7 cellular contexts compared by ENCODE assay signal in the genomic region with DNA sequence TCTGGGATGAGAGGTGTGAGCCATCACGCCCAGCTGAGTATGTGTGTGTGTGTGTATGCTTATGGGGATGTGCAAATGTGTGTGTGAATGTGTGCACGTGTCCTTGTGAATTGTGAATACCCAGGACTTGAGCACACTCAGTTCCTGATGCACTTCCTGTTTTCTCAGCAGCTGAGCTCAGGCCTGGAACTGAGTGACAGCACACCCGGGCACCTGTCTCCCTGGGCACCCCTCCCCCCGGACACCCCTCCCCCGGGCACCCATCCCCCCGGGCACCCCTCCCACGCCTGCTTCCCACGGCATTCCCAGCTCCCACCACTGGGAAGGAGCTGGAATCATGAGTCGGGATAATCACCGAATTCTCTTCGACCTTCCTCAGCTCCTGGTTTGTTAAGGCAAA.
DNase-seq lines count a peak whose midpoint lies in the region; ATAC-seq and TF ChIP-seq lines count a peak whose summit lies in the region.
"Not testable (repeated sequence)": the region's sequence is repeated elsewhere in the genome, so short reads cannot be mapped to it uniquely, and the experiment has no call there.

No MANE protein-coding gene starts in this region.

- not testable (repeated sequence) for H3K4me1 ChIP-seq in H9 (ENCODE audit: insufficient read depth, low read length); right lobe of liver; testis

- DNase-seq in H9 (peak; percentile 1), chondrocyte (ENCODE audit: low spot score) (peak; percentile 17), left cardiac atrium (peak; percentile 10), right lobe of liver (peak in 2 of 3 donors; percentile 2), posterior vena cava (ENCODE audit: low spot score) (peak; percentile 64), testis (peak; percentile 9)
- DNase-seq in activated B cell treated with CpG ODN at 0.5 μM for 24 hours, result not testable (repeated sequence)

- not testable (repeated sequence) for H4K20me1 ChIP-seq in H9 (ENCODE audit: control insufficient read depth, insufficient read depth, insufficient read length)

- not testable (repeated sequence) for H3K79me1 ChIP-seq in H9 (ENCODE audit: insufficient read depth, low read depth, low read length, poor library complexity, severe bottlenecking)

- ATAC-seq in activated B cell treated with CpG ODN at 0.5 μM for 24 hours (ENCODE audit: low read depth) (peak; percentile 47), right lobe of liver (peak in 1 of 4 donors; percentile 32)
- not testable (repeated sequence) for ATAC-seq in left cardiac atrium

- TF ChIP-seq CTCF in H9 (conservative IDR thresholded peaks at IDR 0.05); activated B cell treated with CpG ODN at 0.5 μM for 24 hours (IDR thresholded peaks at IDR 0.05); chondrocyte (IDR thresholded peaks at IDR 0.05); right lobe of liver (IDR thresholded peaks at IDR 0.05); testis (IDR thresholded peaks at IDR 0.05): not testable (repeated sequence)

- not testable (repeated sequence) for H4K5ac ChIP-seq in H9 (ENCODE audit: insufficient read length, low read depth, low read length)

- WGBS in H9 (ENCODE audit: extremely low coverage, insufficient read length, low lambda C conversion rate), result no CpG with 5 or more reads among the region's 11 CpGs
- WGBS in right lobe of liver (ENCODE audit: insufficient coverage, low coverage, low lambda C conversion rate, missing lambda C conversion rate), result 55% methylated on average over 5 of the region's 11 CpGs
- 73% methylated on average over 9 of the region's 11 CpGs; no CpG with 5 or more reads in 1 of the 2 donors for WGBS in testis, 2 donors

- CTCF ChIA-PET in activated B cell treated with CpG ODN at 0.5 μM for 24 hours (lab: Charles Lee), result not testable (repeated sequence)

- H3T11ph ChIP-seq in H9 (ENCODE audit: low read length), result not testable (repeated sequence)

- POLR2A ChIA-PET in activated B cell treated with CpG ODN at 0.5 μM for 24 hours (lab: Charles Lee), result not testable (repeated sequence)

- H4K91ac ChIP-seq in H9 (ENCODE audit: insufficient read length, low read depth, low read length), result not testable (repeated sequence)

- not testable (repeated sequence) for H3K9ac ChIP-seq in H9 (ENCODE audit: extremely low read depth, insufficient read length, low read length)

- not testable (repeated sequence) for H3K27ac ChIP-seq in H9 (ENCODE audit: insufficient read length, low read depth, low read length); right lobe of liver; testis

- not testable (repeated sequence) for H2BK120ac ChIP-seq in H9 (ENCODE audit: low read depth, low read length, poor library complexity, severe bottlenecking)

- not testable (repeated sequence) for H3K4me2 ChIP-seq in H9 (ENCODE audit: insufficient read depth, insufficient read length, low read length)

- H3K4ac ChIP-seq in H9 (ENCODE audit: low read depth, low read length), result not testable (repeated sequence)

- not testable (repeated sequence) for H3K36me3 Mint-ChIP-seq in H9 (ENCODE audit: insufficient read depth in 1 of 3, low read depth in 3 of 3); activated B cell treated with CpG ODN at 0.5 μM for 24 hours (ENCODE audit: low read depth); chondrocyte (ENCODE audit: low read depth)

- not testable (repeated sequence) for H2BK20ac ChIP-seq in H9 (ENCODE audit: low read depth, low read length, poor library complexity, severe bottlenecking)

- H2AK5ac ChIP-seq in H9 (ENCODE audit: insufficient read length, low read length), result not testable (repeated sequence)

- not testable (repeated sequence) for TF ChIP-seq POLR2A in right lobe of liver (IDR thresholded peaks at IDR 0.05); testis (IDR thresholded peaks at IDR 0.05)

- H3K18ac ChIP-seq in H9 (ENCODE audit: insufficient read length, low read depth, low read length), result not testable (repeated sequence)

- H2BK15ac ChIP-seq in H9 (ENCODE audit: low read depth, low read length), result not testable (repeated sequence)

- H3K9me3 ChIP-seq in H9 (ENCODE audit: control insufficient read depth, low read depth, low read length); right lobe of liver; testis: not testable (repeated sequence)

- not testable (repeated sequence) for H3K79me2 ChIP-seq in H9 (ENCODE audit: insufficient read depth, low read length)

- H3K36me3 ChIP-seq in right lobe of liver; testis (ENCODE audit: low read depth, missing control alignments): not testable (repeated sequence)

- H4K8ac ChIP-seq in H9 (replicated peaks; ENCODE audit: insufficient read length, low read depth, low read length), result not testable (repeated sequence)

- intact Hi-C loops in activated B cell treated with CpG ODN at 0.5 μM for 24 hours (cut with micrococcal nuclease); left cardiac atrium (cut with DNase I); right lobe of liver (cut with DNase I); posterior vena cava (cut with DNase I); testis (cut with DNase I; ENCODE audit: low total_unique reads): not testable (repeated sequence)

- H3K27ac Mint-ChIP-seq in H9; activated B cell treated with CpG ODN at 0.5 μM for 24 hours; chondrocyte (ENCODE audit: unreplicated experiment): not testable (repeated sequence)

- H3K23ac ChIP-seq in H9 (ENCODE audit: insufficient read length, low read depth, low read length), result not testable (repeated sequence)

- H2BK12ac ChIP-seq in H9 (ENCODE audit: insufficient read length, low read depth, low read length), result not testable (repeated sequence)

- not testable (repeated sequence) for H3K27me3 ChIP-seq in H9 (ENCODE audit: insufficient read depth, low read length); right lobe of liver; testis

- not testable (repeated sequence) for H3K9me3 Mint-ChIP-seq in H9; activated B cell treated with CpG ODN at 0.5 μM for 24 hours; chondrocyte (ENCODE audit: low read depth)

- not testable (repeated sequence) for H3K4me3 ChIP-seq in right lobe of liver, testis

- H2BK5ac ChIP-seq in H9 (ENCODE audit: insufficient read length, low read length), result not testable (repeated sequence)

- not testable (repeated sequence) for H3K4me3 Mint-ChIP-seq in H9; activated B cell treated with CpG ODN at 0.5 μM for 24 hours; chondrocyte (ENCODE audit: unreplicated experiment)

- not testable (repeated sequence) for H3K4me1 Mint-ChIP-seq in H9; activated B cell treated with CpG ODN at 0.5 μM for 24 hours; chondrocyte (ENCODE audit: low read depth)

- H3K27me3 Mint-ChIP-seq in H9 (ENCODE audit: low read depth); activated B cell treated with CpG ODN at 0.5 μM for 24 hours; chondrocyte (ENCODE audit: low read depth): not testable (repeated sequence)

- not testable (repeated sequence) for H3K56ac ChIP-seq in H9 (ENCODE audit: insufficient read length, low read depth, low read length)

- H3K14ac ChIP-seq in H9 (ENCODE audit: insufficient read depth, low read length), result not testable (repeated sequence)

- H2AFZ ChIP-seq in H9 (ENCODE audit: low read length), result not testable (repeated sequence)

- H3K23me2 ChIP-seq in H9 (ENCODE audit: insufficient read length, low read depth, low read length, poor library complexity, severe bottlenecking), result not testable (repeated sequence)
